Comparison of ENCODE assay signal across 20 cellular contexts in the genomic region with DNA sequence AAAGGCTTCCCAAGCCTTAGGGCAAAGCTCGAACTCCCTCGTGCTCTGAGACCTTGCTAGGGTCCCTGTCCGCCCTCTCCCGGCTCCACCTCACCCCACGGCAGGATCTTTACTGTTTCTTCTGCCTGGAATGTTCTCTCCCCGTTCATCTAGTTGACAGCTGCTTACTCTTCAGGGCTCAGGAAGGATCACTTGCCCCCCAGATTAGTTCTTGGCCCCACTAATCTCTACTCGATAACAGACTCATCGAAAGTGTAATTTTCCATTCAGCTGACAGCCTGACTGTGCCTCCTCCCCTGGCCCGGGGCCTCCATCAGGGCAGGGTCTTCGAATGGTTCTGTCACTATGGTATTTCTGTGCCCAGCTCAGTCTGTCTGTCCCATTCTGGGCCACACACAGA. TPM values are rescaled to one million over a fixed set of nuclear protein-coding genes. Genes with fewer than 3 reads are reported as not detected.
A peak's percentile ranks its signal among the peaks of the same experiment; 100 is the strongest.
DNase-seq lines count a peak whose midpoint lies in the region; ATAC-seq and TF ChIP-seq lines count a peak whose summit lies in the region.
"Had no signal": no experiment of that assay in that cellular context is flagged by ENCODE, and none has a peak within 500 bp of the region (broad histone marks: within the 10 kb centered on the region; RNA-seq: fewer than 3 reads in every experiment).

No MANE protein-coding gene starts in this region.

- POLR2A ChIA-PET in activated CD8-positive, alpha-beta T cell treated with anti-CD3 and anti-CD28 coated beads for 36 hours (lab: Charles Lee), result interaction anchor here (0.7 to 1.4 kb wide), 4 partner anchors 22 to 46 kb away, joined by 3 read pairs; no protein-coding TSS in a partner anchor
- POLR2A ChIA-PET in activated CD8-positive, alpha-beta T cell treated with anti-CD3 and anti-CD28 coated beads, Interleukin-2, amount 10 ng/mL, durations not matched to agents 7 days and 5 days (lab: Charles Lee), result no interaction called here

- H3K4me3 Mint-ChIP-seq in activated CD8-positive, alpha-beta T cell treated with anti-CD3 and anti-CD28 coated beads for 36 hours, result no peak overlapping the region
- no peak overlapping the region for H3K4me3 Mint-ChIP-seq in activated CD8-positive, alpha-beta T cell treated with anti-CD3 and anti-CD28 coated beads, Interleukin-2, amount 10 ng/mL, durations not matched to agents 7 days and 5 days
- no peak overlapping the region for H3K4me3 Mint-ChIP-seq in stimulated activated memory B cell treated with anti-CD40 and anti-IgM and Interleukin-4, amounts not matched to agents 10 μg/mL and 1 μg/mL and 100 μg/mL, for 72 hours

- H3K36me3 Mint-ChIP-seq in activated CD8-positive, alpha-beta T cell treated with anti-CD3 and anti-CD28 coated beads for 36 hours (ENCODE audit: low read depth), result no peaks in the 10 kb centered on the region
- H3K36me3 Mint-ChIP-seq in activated CD8-positive, alpha-beta T cell treated with anti-CD3 and anti-CD28 coated beads, Interleukin-2, amount 10 ng/mL, durations not matched to agents 7 days and 5 days (ENCODE audit: low read depth), result peaks cover 3% of the 10 kb centered on the region
- H3K36me3 Mint-ChIP-seq in stimulated activated memory B cell treated with anti-CD40 and anti-IgM and Interleukin-4, amounts not matched to agents 10 μg/mL and 1 μg/mL and 100 μg/mL, for 72 hours, result peaks cover 5% of the 10 kb centered on the region

- WGBS in gastroesophageal sphincter (ENCODE audit: low coverage in 1 of 2), 2 donors, result 56 to 64% methylated on average over 7 to 8 of the region's 10 CpGs

- no peak for DNase-seq in activated CD8-positive, alpha-beta T cell treated with anti-CD3 and anti-CD28 coated beads for 36 hours
- no peak for DNase-seq in activated CD8-positive, alpha-beta T cell treated with anti-CD3 and anti-CD28 coated beads, Interleukin-2, amount 10 ng/mL, durations not matched to agents 7 days and 5 days
- DNase-seq in WERI-Rb-1 (peak; percentile 50), SW 1271 (lab: John Stamatoyannopoulos, UW) (no peak), NCI-H446 treated with DMSO at 0.1 percent for 48 hours (lab: John Stamatoyannopoulos, UW) (no peak)
- no peak for DNase-seq in stimulated activated CD4-positive, alpha-beta T cell treated with anti-CD3 and anti-CD28 coated beads, Interleukin-1b, Interleukin-23, amount 100 ng/mL, for 48 hours
- DNase-seq: ACHN; activated CD8-positive, alpha-beta memory T cell treated with anti-CD3 and anti-CD28 coated beads, Interleukin-2, amount 50 U/mL, for 4 hours; colonic mucosa; MM.1S; NCI-H146; NCI-H748 treated with DMSO at 0.1 percent for 48 hours; SHP77 treated with DMSO at 0.1 percent for 48 hours; stimulated activated CD4-positive, alpha-beta T cell treated with anti-CD3 and anti-CD28 coated beads, Interleukin-2, amount 100 ng/mL, for 48 hours had no signal

- no peaks in the 10 kb centered on the region for H3K27me3 Mint-ChIP-seq in activated CD8-positive, alpha-beta T cell treated with anti-CD3 and anti-CD28 coated beads for 36 hours
- H3K27me3 Mint-ChIP-seq in activated CD8-positive, alpha-beta T cell treated with anti-CD3 and anti-CD28 coated beads, Interleukin-2, amount 10 ng/mL, durations not matched to agents 7 days and 5 days (ENCODE audit: low read depth), result no peaks in the 10 kb centered on the region
- H3K27me3 Mint-ChIP-seq in stimulated activated memory B cell treated with anti-CD40 and anti-IgM and Interleukin-4, amounts not matched to agents 10 μg/mL and 1 μg/mL and 100 μg/mL, for 72 hours, result no peaks in the 10 kb centered on the region

- H3K36me3 ChIP-seq in WERI-Rb-1 (peaks cover 2% of the 10 kb centered on the region), gastroesophageal sphincter (peaks cover 0 to 12% of the 10 kb centered on the region in 2 donors)
- H3K36me3 ChIP-seq: colonic mucosa, prostate gland had no signal

- peaks cover 0 to 29% (median 0%) of the 10 kb centered on the region in 3 donors for H3K4me1 ChIP-seq in gastroesophageal sphincter
- H3K4me1 ChIP-seq: colonic mucosa, prostate gland had no signal

- no peak for TF ChIP-seq POLR2A in gastroesophageal sphincter (IDR thresholded peaks at IDR 0.05)

- no peak overlapping the region for H3K4me3 ChIP-seq in WERI-Rb-1 (ENCODE audit: low read depth, low read length)
- H3K4me3 ChIP-seq in gastroesophageal sphincter, result no peak overlapping the region
- H3K4me3 ChIP-seq: colonic mucosa, hepatocyte, lung, prostate gland had no signal

- CTCF ChIA-PET in activated CD8-positive, alpha-beta T cell treated with anti-CD3 and anti-CD28 coated beads for 36 hours (lab: Charles Lee), result interaction anchor here (1.2 to 2.6 kb wide), 4 partner anchors 144 to 177 kb away, joined by 3 to 9 read pairs (median 6); no protein-coding TSS in a partner anchor
- CTCF ChIA-PET in activated CD8-positive, alpha-beta T cell treated with anti-CD3 and anti-CD28 coated beads, Interleukin-2, amount 10 ng/mL, durations not matched to agents 7 days and 5 days (lab: Charles Lee), result interaction anchor here (0.9 to 3.1 kb wide), 6 partner anchors 9 to 208 kb away, joined by 3 to 23 read pairs (median 7); a partner anchor contains a TSS

- H3K27ac ChIP-seq in WERI-Rb-1 (peak overlapping the region; percentile 35), gastroesophageal sphincter (peak overlapping the region in 3 of 4 donors; percentile 24 to 99 (median 35))
- H3K27ac ChIP-seq: colonic mucosa, hepatocyte, prostate gland had no signal

- peaks cover 11% of the 10 kb centered on the region for H3K4me1 Mint-ChIP-seq in activated CD8-positive, alpha-beta T cell treated with anti-CD3 and anti-CD28 coated beads for 36 hours (ENCODE audit: low read depth)
- H3K4me1 Mint-ChIP-seq in activated CD8-positive, alpha-beta T cell treated with anti-CD3 and anti-CD28 coated beads, Interleukin-2, amount 10 ng/mL, durations not matched to agents 7 days and 5 days (ENCODE audit: low read depth), result peaks cover 16% of the 10 kb centered on the region
- H3K4me1 Mint-ChIP-seq in stimulated activated memory B cell treated with anti-CD40 and anti-IgM and Interleukin-4, amounts not matched to agents 10 μg/mL and 1 μg/mL and 100 μg/mL, for 72 hours, result peaks cover 31% of the 10 kb centered on the region

- H3K9me3 ChIP-seq in WERI-Rb-1 (ENCODE audit: severe bottlenecking), result no peaks in the 10 kb centered on the region
- H3K9me3 ChIP-seq in gastroesophageal sphincter, result no peaks in the 10 kb centered on the region
- H3K9me3 ChIP-seq: colonic mucosa, prostate gland had no signal

- ATAC-seq in activated CD8-positive, alpha-beta T cell treated with anti-CD3 and anti-CD28 coated beads for 36 hours, result no peak
- ATAC-seq in activated CD8-positive, alpha-beta T cell treated with anti-CD3 and anti-CD28 coated beads, Interleukin-2, amount 10 ng/mL, durations not matched to agents 7 days and 5 days, result no peak
- no peak for ATAC-seq in gastroesophageal sphincter
- no peak for ATAC-seq in stimulated activated memory B cell treated with anti-CD40 and anti-IgM and Interleukin-4, amounts not matched to agents 10 μg/mL and 1 μg/mL and 100 μg/mL, for 72 hours
- ATAC-seq: activated CD4-positive, CD25-positive, alpha-beta regulatory T cell treated with anti-CD3 and anti-CD28 coated beads, Interleukin-2, amount 50 U/mL, for 24 hours had no signal

- H3K27ac Mint-ChIP-seq in activated CD8-positive, alpha-beta T cell treated with anti-CD3 and anti-CD28 coated beads for 36 hours, result peak overlapping the region; percentile 8
- H3K27ac Mint-ChIP-seq in activated CD8-positive, alpha-beta T cell treated with anti-CD3 and anti-CD28 coated beads, Interleukin-2, amount 10 ng/mL, durations not matched to agents 7 days and 5 days, result no peak overlapping the region
- peak overlapping the region; percentile 16 for H3K27ac Mint-ChIP-seq in stimulated activated memory B cell treated with anti-CD40 and anti-IgM and Interleukin-4, amounts not matched to agents 10 μg/mL and 1 μg/mL and 100 μg/mL, for 72 hours

- H3K27me3 ChIP-seq in WERI-Rb-1 (ENCODE audit: insufficient read depth, low read depth, severe bottlenecking), result no peaks in the 10 kb centered on the region
- H3K27me3 ChIP-seq in gastroesophageal sphincter, result no peaks in the 10 kb centered on the region
- H3K27me3 ChIP-seq: colonic mucosa, hepatocyte had no signal

- intact Hi-C loops in activated CD8-positive, alpha-beta T cell treated with anti-CD3 and anti-CD28 coated beads for 36 hours (cut with micrococcal nuclease), result no loop called here

- no peak for TF ChIP-seq CTCF in activated CD8-positive, alpha-beta T cell treated with anti-CD3 and anti-CD28 coated beads for 36 hours (IDR thresholded peaks at IDR 0.05)
- TF ChIP-seq CTCF in WERI-Rb-1 (IDR thresholded peaks at IDR 0.05; ENCODE audit: low read depth, low read length), result no peak
- TF ChIP-seq CTCF in gastroesophageal sphincter (IDR thresholded peaks at IDR 0.05), result no peak

- no peaks in the 10 kb centered on the region for H3K9me3 Mint-ChIP-seq in activated CD8-positive, alpha-beta T cell treated with anti-CD3 and anti-CD28 coated beads for 36 hours
- no peaks in the 10 kb centered on the region for H3K9me3 Mint-ChIP-seq in activated CD8-positive, alpha-beta T cell treated with anti-CD3 and anti-CD28 coated beads, Interleukin-2, amount 10 ng/mL, durations not matched to agents 7 days and 5 days (ENCODE audit: insufficient read depth)
- no peaks in the 10 kb centered on the region for H3K9me3 Mint-ChIP-seq in stimulated activated memory B cell treated with anti-CD40 and anti-IgM and Interleukin-4, amounts not matched to agents 10 μg/mL and 1 μg/mL and 100 μg/mL, for 72 hours

- no peak for TF ChIP-seq EP300 in gastroesophageal sphincter (IDR thresholded peaks at IDR 0.05)

RNA-seq across cellular contexts. Expression of a gene that starts 3.1 kb away (rescaled TPM):
- 1 to 10 TPM in 1 of 2 experiments, under 1 TPM in 1; 0.92 to 1.0 TPM for total RNA-seq in activated CD8-positive, alpha-beta T cell treated with anti-CD3 and anti-CD28 coated beads for 36 hours
- 1 to 10 TPM; 1.4 to 1.6 TPM for total RNA-seq in activated CD8-positive, alpha-beta T cell treated with anti-CD3 and anti-CD28 coated beads, Interleukin-2, amount 10 ng/mL, durations not matched to agents 7 days and 5 days
- 100 to 1,000 TPM in 3 of 4 donors, 10 to 100 TPM in 1; 96.0 to 134 (median 115) TPM for total RNA-seq in gastroesophageal sphincter

RNA-seq across cellular contexts. Expression of a gene that starts 45.4 kb away (rescaled TPM):
- 10 to 100 TPM; 66.6 to 70.9 TPM for total RNA-seq in activated CD8-positive, alpha-beta T cell treated with anti-CD3 and anti-CD28 coated beads for 36 hours
- 100 to 1,000 TPM in 1 of 2 experiments, 10 to 100 TPM in 1; 91.9 to 103 TPM for total RNA-seq in activated CD8-positive, alpha-beta T cell treated with anti-CD3 and anti-CD28 coated beads, Interleukin-2, amount 10 ng/mL, durations not matched to agents 7 days and 5 days
- total RNA-seq in gastroesophageal sphincter, result 100 to 1,000 TPM; 158 to 258 (median 209) TPM

Comparison
In these comparisons a context has a peak if more than half of its experiments do, and no peak if none do; other contexts are left out.
1. RNA of a gene that starts 3.1 kb away (total RNA-seq): 96.0 to 134 TPM in gastroesophageal sphincter; 1.4 to 1.6 TPM in activated CD8-positive, alpha-beta T cell treated with anti-CD3 and anti-CD28 coated beads, Interleukin-2, amount 10 ng/mL, durations not matched to agents 7 days and 5 days and 0.92 to 1.0 TPM in activated CD8-positive, alpha-beta T cell treated with anti-CD3 and anti-CD28 coated beads for 36 hours; every median in the first group is over 10 times any median in the second.